ENCODE assay signal across 16 cellular contexts in genomic region chr6:105750089-105750488, GRCh38.
DNase-seq lines count a peak whose midpoint lies in the region; ATAC-seq and TF ChIP-seq lines count a peak whose summit lies in the region.
"Had no signal": no experiment of that assay in that cellular context is flagged by ENCODE, and none has a peak within 500 bp of the region (broad histone marks: within the 10 kb centered on the region; RNA-seq: fewer than 3 reads in every experiment).

No MANE protein-coding gene starts in this region.

- no peaks in the 10 kb centered on the region for H3K79me2 ChIP-seq in mesendoderm (ENCODE audit: control insufficient read depth, insufficient read depth, low read length)

- no peak overlapping the region for H4K5ac ChIP-seq in mesendoderm (ENCODE audit: low read length)

- H3K56ac ChIP-seq in mesendoderm (ENCODE audit: low read length), result peak overlapping the region; percentile 57

- H3K27ac Mint-ChIP-seq in activated CD4-positive, alpha-beta T cell treated with anti-CD3 and anti-CD28 coated beads, Interleukin-2, amount 10 ng/mL, durations not matched to agents 24 days and 14 days, result no peak overlapping the region
- H3K27ac Mint-ChIP-seq: CD4-positive, alpha-beta memory T cell; HFFc6 had no signal

- H2AK5ac ChIP-seq in mesendoderm (ENCODE audit: low read length), result no peak overlapping the region

- H3K27ac ChIP-seq in epithelial cell of prostate (peak overlapping the region; percentile 35), mesendoderm (ENCODE audit: low read depth, low read length) (no peak overlapping the region), adrenal gland (no peak overlapping the region)

- H3K4me1 ChIP-seq in mesendoderm (ENCODE audit: control insufficient read depth, low read depth, low read length) (peaks cover 5% of the 10 kb centered on the region), adrenal gland (replicated peaks in 1 of 2) (no peaks in the 10 kb centered on the region)

- no CpG with 5 or more reads among the region's 3 CpGs for WGBS in mesendoderm (ENCODE audit: extremely low coverage, insufficient coverage, low lambda C conversion rate)
- WGBS in adrenal gland, 4 donors, result 81 to 91% (median 89%) methylated on average over 3 of the region's 3 CpGs

- no peaks in the 10 kb centered on the region for H3K9me3 ChIP-seq in adrenal gland (replicated peaks in 1 of 3)
- H3K9me3 ChIP-seq: HAP-1 had no signal

- no peak overlapping the region for H3K4me2 ChIP-seq in mesendoderm (ENCODE audit: low read length)

- no peak overlapping the region for H3K4ac ChIP-seq in mesendoderm (ENCODE audit: low read depth, low read length)

- H4K8ac ChIP-seq in mesendoderm (ENCODE audit: low read depth, low read length), result no peak overlapping the region

- DNase-seq in activated CD4-positive, alpha-beta T cell treated with anti-CD3 and anti-CD28 coated beads, Interleukin-2, amount 10 ng/mL, durations not matched to agents 24 days and 14 days, result peak; percentile 52
- no peak for DNase-seq in activated CD4-positive, alpha-beta T cell treated with anti-CD3 and anti-CD28 coated beads for 4 hours
- DNase-seq in epithelial cell of prostate (ENCODE audit: low read depth, low spot score) (no peak), mesendoderm (no peak), adrenal gland (no peak), GM10266 (ENCODE audit: extremely low spot score) (no peak)
- DNase-seq: C1 segment of cervical spinal cord; Calu3; CD4-positive, alpha-beta memory T cell; COR-L47; DMS79; GF-D8; GOT3; HFFc6 had no signal

- intact Hi-C loops in activated CD4-positive, alpha-beta T cell treated with anti-CD3 and anti-CD28 coated beads, Interleukin-2, amount 10 ng/mL, durations not matched to agents 24 days and 14 days (cut with micrococcal nuclease), result no loop called here
- intact Hi-C loops in adrenal gland (cut with DNase I), result no loop called here

- H3K4me3 ChIP-seq in mesendoderm (ENCODE audit: low read length) (no peak overlapping the region), adrenal gland (no peak overlapping the region)
- H3K4me3 ChIP-seq: HAP-1 had no signal

- H2BK15ac ChIP-seq in mesendoderm (replicated peaks; ENCODE audit: low read depth), result no peak overlapping the region

- peak overlapping the region; percentile 13 for H2BK120ac ChIP-seq in mesendoderm (ENCODE audit: low read depth, low read length)

- H3K18ac ChIP-seq in mesendoderm (ENCODE audit: low read length), result no peak overlapping the region

- H3K79me1 ChIP-seq in mesendoderm (ENCODE audit: low read length), result no peaks in the 10 kb centered on the region

- peaks cover 3% of the 10 kb centered on the region for H3K27me3 Mint-ChIP-seq in activated CD4-positive, alpha-beta T cell treated with anti-CD3 and anti-CD28 coated beads, Interleukin-2, amount 10 ng/mL, durations not matched to agents 24 days and 14 days
- H3K27me3 Mint-ChIP-seq: CD4-positive, alpha-beta memory T cell had no signal

- H2BK5ac ChIP-seq in mesendoderm (ENCODE audit: low read length), result no peak overlapping the region

- no peak for TF ChIP-seq POLR2A in adrenal gland (IDR thresholded peaks at IDR 0.05)

- no peaks in the 10 kb centered on the region for H3K27me3 ChIP-seq in mesendoderm (ENCODE audit: insufficient read depth, low read length, poor library complexity)
- no peaks in the 10 kb centered on the region for H3K27me3 ChIP-seq in adrenal gland

- H3K4me1 Mint-ChIP-seq in activated CD4-positive, alpha-beta T cell treated with anti-CD3 and anti-CD28 coated beads, Interleukin-2, amount 10 ng/mL, durations not matched to agents 24 days and 14 days, result peaks cover 33% of the 10 kb centered on the region

- H3K4me3 Mint-ChIP-seq in activated CD4-positive, alpha-beta T cell treated with anti-CD3 and anti-CD28 coated beads, Interleukin-2, amount 10 ng/mL, durations not matched to agents 24 days and 14 days, result no peak overlapping the region
- H3K4me3 Mint-ChIP-seq: CD4-positive, alpha-beta memory T cell; HFFc6 had no signal

- no peak for ATAC-seq in GM21515 (IDR thresholded peaks at IDR 0.05; ENCODE audit: unreplicated experiment)

- H3K9ac ChIP-seq in mesendoderm (ENCODE audit: low read length), result no peak overlapping the region

- no peaks in the 10 kb centered on the region for H3K36me3 ChIP-seq in mesendoderm (ENCODE audit: control insufficient read depth, insufficient read depth, low read length)
- no peaks in the 10 kb centered on the region for H3K36me3 ChIP-seq in adrenal gland (replicated peaks in 1 of 2)
- H3K36me3 ChIP-seq: HAP-1 had no signal

- peaks cover 5% of the 10 kb centered on the region for H3K36me3 Mint-ChIP-seq in activated CD4-positive, alpha-beta T cell treated with anti-CD3 and anti-CD28 coated beads, Interleukin-2, amount 10 ng/mL, durations not matched to agents 24 days and 14 days (ENCODE audit: low read depth)
- H3K36me3 Mint-ChIP-seq: CD4-positive, alpha-beta memory T cell had no signal

- no peak for TF ChIP-seq CTCF in adrenal gland (IDR thresholded peaks at IDR 0.05)
- no peak for TF ChIP-seq CTCF in GM10266 (IDR thresholded peaks at IDR 0.05; ENCODE audit: control insufficient read depth, insufficient read depth, low read depth, missing control alignments)

- H3K23ac ChIP-seq in mesendoderm (ENCODE audit: low read length), result no peak overlapping the region

- H3K9me3 Mint-ChIP-seq in activated CD4-positive, alpha-beta T cell treated with anti-CD3 and anti-CD28 coated beads, Interleukin-2, amount 10 ng/mL, durations not matched to agents 24 days and 14 days, result peaks cover 5% of the 10 kb centered on the region
- H3K9me3 Mint-ChIP-seq: CD4-positive, alpha-beta memory T cell; HFFc6 had no signal
